In the genomic region with DNA sequence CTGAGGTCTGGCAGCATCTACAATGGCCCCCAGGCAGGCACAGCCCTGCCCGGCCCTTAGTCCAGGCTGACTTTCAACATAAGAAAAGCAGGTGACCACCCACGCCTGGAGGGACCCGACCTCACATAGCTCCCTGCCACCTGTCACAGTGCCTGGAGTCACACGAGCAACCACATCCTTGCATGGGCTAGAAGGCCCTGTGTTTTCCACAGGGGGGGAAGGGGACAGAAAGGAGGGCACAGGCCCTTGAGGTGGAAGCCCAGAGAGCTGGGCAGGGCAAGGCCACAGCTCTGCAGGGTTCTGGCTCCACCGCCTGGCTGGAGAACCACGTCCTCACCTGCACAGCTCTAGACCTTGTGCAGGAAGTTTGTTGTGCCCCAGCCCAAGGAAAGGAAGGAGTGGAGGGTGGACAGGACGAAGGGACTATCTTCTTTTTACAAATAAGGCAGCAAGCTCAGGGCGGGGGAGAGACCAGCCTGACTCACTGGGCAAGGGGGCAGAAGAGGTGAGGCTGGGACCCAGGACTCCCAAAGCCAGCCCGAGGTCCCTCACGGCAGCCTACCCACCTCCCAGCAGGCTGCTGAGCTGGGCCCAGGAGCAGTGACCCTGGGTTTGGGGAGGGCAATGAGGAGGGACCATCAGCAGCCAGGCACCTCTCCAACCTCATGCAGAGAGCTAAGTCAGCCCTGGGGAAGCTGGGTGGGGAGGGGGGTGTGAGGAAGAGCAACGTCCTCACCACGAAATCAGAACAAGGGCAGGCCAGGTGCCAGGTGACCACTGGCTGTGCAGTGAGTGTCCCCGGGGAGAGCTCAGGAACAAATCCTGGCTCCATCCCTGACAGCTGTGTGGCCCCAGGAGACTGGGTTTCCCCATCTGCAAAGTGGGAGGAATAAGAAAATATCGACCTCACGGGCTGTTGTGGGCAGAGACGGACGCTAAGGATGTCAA, we compare ENCODE assay signal across 1 cellular context.
TF ChIP-seq lines count a peak whose summit lies in the region.

No MANE protein-coding gene starts in this region.

TF ChIP-seq in Ishikawa, 13 proteins besides CTCF, POLR2A, EP300 and RAD21 (continued from another document):
- TF ChIP-seq, protein P1, sequence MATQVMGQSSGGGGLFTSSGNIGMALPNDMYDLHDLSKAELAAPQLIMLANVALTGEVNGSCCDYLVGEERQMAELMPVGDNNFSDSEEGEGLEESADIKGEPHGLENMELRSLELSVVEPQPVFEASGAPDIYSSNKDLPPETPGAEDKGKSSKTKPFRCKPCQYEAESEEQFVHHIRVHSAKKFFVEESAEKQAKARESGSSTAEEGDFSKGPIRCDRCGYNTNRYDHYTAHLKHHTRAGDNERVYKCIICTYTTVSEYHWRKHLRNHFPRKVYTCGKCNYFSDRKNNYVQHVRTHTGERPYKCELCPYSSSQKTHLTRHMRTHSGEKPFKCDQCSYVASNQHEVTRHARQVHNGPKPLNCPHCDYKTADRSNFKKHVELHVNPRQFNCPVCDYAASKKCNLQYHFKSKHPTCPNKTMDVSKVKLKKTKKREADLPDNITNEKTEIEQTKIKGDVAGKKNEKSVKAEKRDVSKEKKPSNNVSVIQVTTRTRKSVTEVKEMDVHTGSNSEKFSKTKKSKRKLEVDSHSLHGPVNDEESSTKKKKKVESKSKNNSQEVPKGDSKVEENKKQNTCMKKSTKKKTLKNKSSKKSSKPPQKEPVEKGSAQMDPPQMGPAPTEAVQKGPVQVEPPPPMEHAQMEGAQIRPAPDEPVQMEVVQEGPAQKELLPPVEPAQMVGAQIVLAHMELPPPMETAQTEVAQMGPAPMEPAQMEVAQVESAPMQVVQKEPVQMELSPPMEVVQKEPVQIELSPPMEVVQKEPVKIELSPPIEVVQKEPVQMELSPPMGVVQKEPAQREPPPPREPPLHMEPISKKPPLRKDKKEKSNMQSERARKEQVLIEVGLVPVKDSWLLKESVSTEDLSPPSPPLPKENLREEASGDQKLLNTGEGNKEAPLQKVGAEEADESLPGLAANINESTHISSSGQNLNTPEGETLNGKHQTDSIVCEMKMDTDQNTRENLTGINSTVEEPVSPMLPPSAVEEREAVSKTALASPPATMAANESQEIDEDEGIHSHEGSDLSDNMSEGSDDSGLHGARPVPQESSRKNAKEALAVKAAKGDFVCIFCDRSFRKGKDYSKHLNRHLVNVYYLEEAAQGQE (IDR thresholded peaks at IDR 0.05; ENCODE audit: low read depth): no peak
- TF ChIP-seq YY1 (IDR thresholded peaks at IDR 0.05; ENCODE audit: low read depth) (no peak), CEBPB (IDR thresholded peaks at IDR 0.05) (no peak), NFIC (IDR thresholded peaks at IDR 0.05) (no peak)
